Comparison of ENCODE assay signal across 14 cellular contexts in genomic region chr9:128100581-128100980, GRCh38. TPM values are rescaled to one million over a fixed set of nuclear protein-coding genes. Genes with fewer than 3 reads are reported as not detected.
A peak's percentile ranks its signal among the peaks of the same experiment; 100 is the strongest.
DNase-seq lines count a peak whose midpoint lies in the region; ATAC-seq and TF ChIP-seq lines count a peak whose summit lies in the region.
"Had no signal": no experiment of that assay in that cellular context is flagged by ENCODE, and none has a peak within 500 bp of the region (broad histone marks: within the 10 kb centered on the region; RNA-seq: fewer than 3 reads in every experiment).

No MANE protein-coding gene starts in this region.

- H3K4me1 Mint-ChIP-seq in brain, result peaks cover 79% of the 10 kb centered on the region
- peaks cover 50% of the 10 kb centered on the region for H3K4me1 Mint-ChIP-seq in stimulated activated effector memory CD8-positive, alpha-beta T cell treated with anti-CD3 and anti-CD28 coated beads, Interleukin-12 subunit alpha, Interleukin-12 subunit beta, amount 100 ng/mL, for 72 hours
- peaks cover 54% of the 10 kb centered on the region for H3K4me1 Mint-ChIP-seq in activated CD4-positive, alpha-beta T cell treated with anti-CD3 and anti-CD28 coated beads for 36 hours

- CTCF ChIA-PET in activated CD4-positive, alpha-beta T cell treated with anti-CD3 and anti-CD28 coated beads for 36 hours (lab: Charles Lee), result interaction anchor here (0.6 to 1.9 kb wide), 5 partner anchors 14 to 1601 kb away, joined by 3 to 9 read pairs (median 3); partner anchors contain the start of gene NAIF1

- peak overlapping the region in 4 of 5 experiments; percentile 83 to 99 (median 98) for H3K27ac Mint-ChIP-seq in brain
- H3K27ac Mint-ChIP-seq in stimulated activated effector memory CD8-positive, alpha-beta T cell treated with anti-CD3 and anti-CD28 coated beads, Interleukin-12 subunit alpha, Interleukin-12 subunit beta, amount 100 ng/mL, for 72 hours, result peak overlapping the region; percentile 64
- no peak overlapping the region for H3K27ac Mint-ChIP-seq in activated CD4-positive, alpha-beta T cell treated with anti-CD3 and anti-CD28 coated beads for 36 hours

- 47% methylated on average over 10 of the region's 10 CpGs for WGBS in liver

- no peaks in the 10 kb centered on the region for H3K27me3 Mint-ChIP-seq in brain
- no peaks in the 10 kb centered on the region for H3K27me3 Mint-ChIP-seq in activated CD4-positive, alpha-beta T cell treated with anti-CD3 and anti-CD28 coated beads for 36 hours
- H3K27me3 Mint-ChIP-seq: naive B cell had no signal

- H3K4me1 ChIP-seq in liver (ENCODE audit: control insufficient read depth in 4 of 4, insufficient read depth in 4 of 4, low read length in 3 of 4) (peaks cover 14 to 66% (median 52%) of the 10 kb centered on the region in 4 donors), BE2C (peaks cover 30% of the 10 kb centered on the region)

- POLR2A ChIA-PET in activated CD4-positive, alpha-beta T cell treated with anti-CD3 and anti-CD28 coated beads for 36 hours (lab: Charles Lee), result interaction anchor here (1.1 to 1.2 kb wide), 2 partner anchors 9 to 145 kb away, joined by 3 read pairs; no protein-coding TSS in a partner anchor

- ATAC-seq in stimulated activated effector memory CD8-positive, alpha-beta T cell treated with anti-CD3 and anti-CD28 coated beads, Interleukin-12 subunit alpha, Interleukin-12 subunit beta, amount 100 ng/mL, for 72 hours, result no peak
- ATAC-seq in GM21619 (IDR thresholded peaks at IDR 0.05; ENCODE audit: unreplicated experiment), result no peak
- no peak for ATAC-seq in activated CD4-positive, alpha-beta T cell treated with anti-CD3 and anti-CD28 coated beads for 36 hours

- H3K36me3 Mint-ChIP-seq in brain, result peaks cover 40% of the 10 kb centered on the region
- H3K36me3 Mint-ChIP-seq in stimulated activated effector memory CD8-positive, alpha-beta T cell treated with anti-CD3 and anti-CD28 coated beads, Interleukin-12 subunit alpha, Interleukin-12 subunit beta, amount 100 ng/mL, for 72 hours, result peaks cover 40% of the 10 kb centered on the region
- H3K36me3 Mint-ChIP-seq in activated CD4-positive, alpha-beta T cell treated with anti-CD3 and anti-CD28 coated beads for 36 hours (ENCODE audit: low read depth), result peaks cover 33% of the 10 kb centered on the region

- DNase-seq in HFF-Myc (ENCODE audit: extremely low read depth, low read depth) (no peak), BE2C (no peak), LoVo (ENCODE audit: low spot score) (no peak)
- no peak for DNase-seq in stimulated activated effector memory CD8-positive, alpha-beta T cell treated with anti-CD3 and anti-CD28 coated beads, Interleukin-12 subunit alpha, Interleukin-12 subunit beta, amount 100 ng/mL, for 72 hours (ENCODE audit: low spot score in 2 of 2)
- no peak for DNase-seq in activated CD4-positive, alpha-beta T cell treated with anti-CD3 and anti-CD28 coated beads for 36 hours
- DNase-seq: activated CD4-positive, alpha-beta T cell treated with anti-CD3 and anti-CD28 coated beads, Interleukin-2, amount 50 U/mL, for 1 hour; KBM-7; naive B cell; NCI-H2227 treated with DMSO at 0.1 percent for 48 hours; stimulated activated CD4-positive, alpha-beta T cell treated with anti-CD3 and anti-CD28 coated beads, Interleukin-4, amount 100 ng/mL, for 24 hours had no signal

- intact Hi-C loops in activated CD4-positive, alpha-beta T cell treated with anti-CD3 and anti-CD28 coated beads for 36 hours (cut with DNase I, micrococcal nuclease), result loop anchor here in 1 of 2 experiments (5.0 kb wide), 1 partner anchor 158 kb away; no protein-coding TSS in a partner anchor

- TF ChIP-seq RAD21 in liver (IDR thresholded peaks at IDR 0.05), result no peak

- H3K9me3 ChIP-seq in liver (ENCODE audit: control insufficient read depth in 4 of 4, low read length in 3 of 4) (no peaks in the 10 kb centered on the region), BE2C (no peaks in the 10 kb centered on the region)

- peak overlapping the region; percentile 82 for H3K4me3 ChIP-seq in HFF-Myc (replicated peaks; ENCODE audit: low read depth, low read length)
- peak overlapping the region; percentile 56 to 93 (median 82) for H3K4me3 ChIP-seq in liver (ENCODE audit: low read depth in 1 of 3, low read length in 3 of 3)
- H3K4me3 ChIP-seq in BE2C (ENCODE audit: low read depth, low read length), result no peak overlapping the region

- H3K9ac ChIP-seq in liver (ENCODE audit: low read depth in 1 of 2, low read length in 2 of 2), result peak overlapping the region; percentile 98 to 99

- peak overlapping the region; percentile 91 to 94 for H3K27ac ChIP-seq in liver (ENCODE audit: low read depth in 1 of 2, low read length in 2 of 2)

- no peaks in the 10 kb centered on the region for H3K27me3 ChIP-seq in liver (ENCODE audit: control insufficient read depth in 4 of 4, insufficient read depth in 4 of 4, low read length in 3 of 4)
- no peaks in the 10 kb centered on the region for H3K27me3 ChIP-seq in BE2C

- H3K4me3 Mint-ChIP-seq in brain, result peak overlapping the region; percentile 35 to 91 (median 89)
- H3K4me3 Mint-ChIP-seq in stimulated activated effector memory CD8-positive, alpha-beta T cell treated with anti-CD3 and anti-CD28 coated beads, Interleukin-12 subunit alpha, Interleukin-12 subunit beta, amount 100 ng/mL, for 72 hours, result no peak overlapping the region
- no peak overlapping the region for H3K4me3 Mint-ChIP-seq in activated CD4-positive, alpha-beta T cell treated with anti-CD3 and anti-CD28 coated beads for 36 hours
- H3K4me3 Mint-ChIP-seq: naive B cell had no signal

- H3K9me3 Mint-ChIP-seq in brain, result no peaks in the 10 kb centered on the region
- H3K9me3 Mint-ChIP-seq in stimulated activated effector memory CD8-positive, alpha-beta T cell treated with anti-CD3 and anti-CD28 coated beads, Interleukin-12 subunit alpha, Interleukin-12 subunit beta, amount 100 ng/mL, for 72 hours, result no peaks in the 10 kb centered on the region
- no peaks in the 10 kb centered on the region for H3K9me3 Mint-ChIP-seq in activated CD4-positive, alpha-beta T cell treated with anti-CD3 and anti-CD28 coated beads for 36 hours (ENCODE audit: low read depth)
- H3K9me3 Mint-ChIP-seq: naive B cell had no signal

- TF ChIP-seq CTCF in HFF-Myc (IDR thresholded peaks at IDR 0.05; ENCODE audit: low read depth, low read length, missing control alignments) (no peak), brain (conservative IDR thresholded peaks at IDR 0.05) (no peak), liver (IDR thresholded peaks at IDR 0.05; ENCODE audit: low read depth, low read length, missing input control) (no peak), BE2C (IDR thresholded peaks at IDR 0.05; ENCODE audit: low read depth, low read length) (no peak)

- peaks cover 3 to 14% (median 3%) of the 10 kb centered on the region in 4 donors for H3K36me3 ChIP-seq in liver (ENCODE audit: control insufficient read depth in 4 of 4, insufficient read depth in 3 of 4, low read depth in 1 of 4, low read length in 3 of 4)
- H3K36me3 ChIP-seq in BE2C, result peaks cover 35% of the 10 kb centered on the region

TF ChIP-seq in liver, 16 proteins besides CTCF, POLR2A, EP300 and RAD21 (continues in another document):
- TF ChIP-seq HNF4G (IDR thresholded peaks at IDR 0.05) (no peak), FOXA1 (IDR thresholded peaks at IDR 0.05) (no peak), NR2F2 (IDR thresholded peaks at IDR 0.05) (no peak), FOXA2 (IDR thresholded peaks at IDR 0.05) (no peak), EGR1 (IDR thresholded peaks at IDR 0.05; ENCODE audit: low read depth in 2 of 2) (no peak), HNF4A (conservative IDR thresholded peaks at IDR 0.05) (no peak), YY1 (IDR thresholded peaks at IDR 0.05) (no peak)
- TF ChIP-seq, protein P1, sequence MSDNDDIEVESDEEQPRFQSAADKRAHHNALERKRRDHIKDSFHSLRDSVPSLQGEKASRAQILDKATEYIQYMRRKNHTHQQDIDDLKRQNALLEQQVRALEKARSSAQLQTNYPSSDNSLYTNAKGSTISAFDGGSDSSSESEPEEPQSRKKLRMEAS (IDR thresholded peaks at IDR 0.05), result no peak

RNA-seq across cellular contexts. Expression of gene PTGES2, which starts 26.9 kb away (rescaled TPM):
- polyA plus RNA-seq in brain (ENCODE audit: insufficient read depth, low read depth, low replicate concordance) (115 TPM), liver (10 to 100 TPM; 28.2 to 41.1 TPM)
- total RNA-seq in liver, result 10 to 100 TPM; 22.8 to 34.7 TPM
- 511 TPM for polyA plus RNA-seq in BE2C (2012; ENCODE audit: insufficient read depth, insufficient read length, low read depth)
- 10 to 100 TPM; 47.7 to 48.5 TPM for total RNA-seq in activated CD4-positive, alpha-beta T cell treated with anti-CD3 and anti-CD28 coated beads for 36 hours

RNA-seq across cellular contexts. Expression of gene SLC25A25, which starts 32.5 kb away (rescaled TPM):
- polyA plus RNA-seq in brain (ENCODE audit: insufficient read depth, low read depth, low replicate concordance) (64.7 TPM), liver (10 to 100 TPM; 35.4 to 43.2 TPM)
- total RNA-seq in liver, result 10 to 100 TPM; 21.7 to 74.6 TPM
- 23.7 TPM for polyA plus RNA-seq in BE2C (2012; ENCODE audit: insufficient read depth, insufficient read length, low read depth)
- 10 to 100 TPM in 1 of 2 experiments, 1 to 10 TPM in 1; 6.9 to 10.8 TPM for total RNA-seq in activated CD4-positive, alpha-beta T cell treated with anti-CD3 and anti-CD28 coated beads for 36 hours

RNA-seq across cellular contexts. Expression of gene NAIF1, which starts 33.5 kb away (rescaled TPM):
- 12.2 TPM for polyA plus RNA-seq in brain (ENCODE audit: insufficient read depth, low read depth, low replicate concordance)
- total RNA-seq in liver, result 1 to 10 TPM; 4.6 to 6.5 TPM
- 1 to 10 TPM; 2.5 to 4.8 TPM for polyA plus RNA-seq in liver
- polyA plus RNA-seq in BE2C (2012; ENCODE audit: insufficient read depth, insufficient read length, low read depth), result 10.3 TPM
- total RNA-seq in activated CD4-positive, alpha-beta T cell treated with anti-CD3 and anti-CD28 coated beads for 36 hours, result 10 to 100 TPM; 11.3 to 13.7 TPM

RNA-seq across cellular contexts. Expression of gene LCN2, which starts 48.7 kb away (rescaled TPM):
- polyA plus RNA-seq in brain (ENCODE audit: insufficient read depth, low read depth, low replicate concordance), result not detected
- 1 to 10 TPM; 7.0 to 10.0 TPM for total RNA-seq in liver
- 10 to 100 TPM; 10.8 to 64.5 TPM for polyA plus RNA-seq in liver
- not detected for polyA plus RNA-seq in BE2C (2012; ENCODE audit: insufficient read depth, insufficient read length, low read depth)
- total RNA-seq in activated CD4-positive, alpha-beta T cell treated with anti-CD3 and anti-CD28 coated beads for 36 hours, result not detected
- total RNA-seq: Daoy had no signal

RNA-seq across cellular contexts. Expression of gene BBLN, which starts 59.5 kb away (rescaled TPM):
- polyA plus RNA-seq in brain (ENCODE audit: insufficient read depth, low read depth, low replicate concordance) (404 TPM), liver (10 to 100 TPM; 41.1 to 42.1 TPM)
- 10 to 100 TPM; 13.4 to 23.6 TPM for total RNA-seq in liver
- polyA plus RNA-seq in BE2C (2012; ENCODE audit: insufficient read depth, insufficient read length, low read depth), result 221 TPM
- total RNA-seq in activated CD4-positive, alpha-beta T cell treated with anti-CD3 and anti-CD28 coated beads for 36 hours, result 10 to 100 TPM; 64.4 to 68.5 TPM

Comparison
In these comparisons a context has a peak if more than half of its experiments do, and no peak if none do; other contexts are left out.
1. H3K4me3 Mint-ChIP-seq: peak in brain (5 of 5); none in stimulated activated effector memory CD8-positive, alpha-beta T cell treated with anti-CD3 and anti-CD28 coated beads, Interleukin-12 subunit alpha, Interleukin-12 subunit beta, amount 100 ng/mL, for 72 hours (single experiment) and activated CD4-positive, alpha-beta T cell treated with anti-CD3 and anti-CD28 coated beads for 36 hours (single experiment).